Comparison of ENCODE assay signal across 8 cellular contexts in the genomic region with DNA sequence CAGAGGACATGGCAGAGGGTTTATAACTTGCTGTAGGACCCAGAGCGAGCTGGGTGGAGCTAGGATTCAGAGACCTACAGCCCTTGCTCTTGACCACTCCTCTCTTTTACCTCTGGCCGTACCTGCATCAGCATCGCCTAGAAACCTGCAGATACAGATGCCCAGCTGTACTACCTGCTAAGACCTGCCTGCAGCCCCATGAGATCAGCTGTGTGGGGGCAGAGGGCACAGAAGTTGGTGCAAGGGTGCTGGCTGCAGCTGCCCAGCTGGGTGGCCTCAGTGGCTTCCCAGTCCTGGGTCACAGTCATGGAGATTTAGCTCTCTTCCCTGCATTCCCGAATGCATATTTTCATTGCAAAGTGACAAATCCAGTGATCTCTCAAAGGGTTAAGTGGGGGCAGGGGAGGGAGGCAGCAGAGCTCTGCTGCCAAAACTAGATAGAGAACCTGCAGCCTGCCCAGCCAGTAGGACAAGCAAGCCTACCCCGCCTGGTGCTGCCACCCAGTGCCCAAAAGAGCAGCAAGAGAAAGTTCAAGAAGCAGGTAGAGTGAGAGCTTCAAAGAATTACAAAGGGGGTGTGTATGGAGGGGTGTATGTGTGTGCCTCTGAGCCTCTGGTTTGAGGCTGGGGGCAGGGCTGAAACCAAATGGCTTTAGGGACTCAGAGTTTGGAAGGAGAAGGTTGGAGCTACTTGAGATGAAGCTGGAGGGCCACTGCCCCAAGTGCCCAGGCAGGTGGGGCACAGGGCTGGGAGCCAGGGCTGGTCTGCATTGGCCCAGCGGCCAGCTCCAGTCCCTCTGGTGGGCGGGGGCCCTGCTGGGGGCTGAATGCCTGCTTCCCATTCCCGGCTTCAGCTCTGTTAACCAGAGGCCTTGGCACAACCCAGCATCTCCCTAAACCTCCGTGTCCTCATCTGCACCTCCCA. TPM values are rescaled to one million over a fixed set of nuclear protein-coding genes. Genes with fewer than 3 reads are reported as not detected.
DNase-seq lines count a peak whose midpoint lies in the region; FAIRE-seq and TF ChIP-seq lines count a peak whose summit lies in the region.

No MANE protein-coding gene starts in this region.

- FAIRE-seq in GM19239 (lab: Jason Lieb, UNC): no peak

- H3K4me3 ChIP-seq in dorsolateral prefrontal cortex: no peak overlapping the region

- peak in 44 of 56 donors; percentile 8 to 54 (median 32) for TF ChIP-seq CTCF in dorsolateral prefrontal cortex (IDR thresholded peaks at IDR 0.05 in 54 of 56, conservative IDR thresholded peaks at IDR 0.05 in 2 of 56; ENCODE audit: low read depth in 1 of 56, partially characterized antibody in 56 of 56)

- peak overlapping the region in 5 of 59 donors; percentile 22 to 86 (median 55) for H3K27ac ChIP-seq in dorsolateral prefrontal cortex

- DNase-seq in NCI-H82 (lab: John Stamatoyannopoulos, UW) (peak; percentile 11), NCI-H82 treated with DMSO at 0.1 percent for 48 hours (lab: John Stamatoyannopoulos, UW; ENCODE audit: unreplicated experiment) (no peak), NCI-H748 treated with DMSO at 0.1 percent for 48 hours (lab: John Stamatoyannopoulos, UW) (peak; percentile 15), dorsolateral prefrontal cortex (peak in 7 of 10 donors; percentile 38 to 74 (median 69)), renal cortical epithelial cell (ENCODE audit: low read depth) (peak; percentile 16), GM19239 (ENCODE audit: insufficient read length, low spot score) (no peak), germinal center (ENCODE audit: low spot score) (no peak), SKM-1 (lab: John Stamatoyannopoulos, UW; ENCODE audit: unreplicated experiment) (no peak)

- H3K27me3 ChIP-seq in dorsolateral prefrontal cortex: no peaks in the 10 kb centered on the region

- intact Hi-C loops in dorsolateral prefrontal cortex (cut with DNase I): loop anchor here in 1 of 2 donors (5.0 kb wide), 2 partner anchors 210 to 405 kb away; no protein-coding TSS in a partner anchor

RNA-seq across cellular contexts. Expression of a gene that starts 6.8 kb away (rescaled TPM):
- total RNA-seq in dorsolateral prefrontal cortex (10 to 100 TPM; 13.4 to 54.2 (median 37.1) TPM), renal cortical epithelial cell (2.3 and 2.9 TPM in 2 replicates)

Comparison
In these comparisons a context has a peak if more than half of its experiments do, and no peak if none do; other contexts are left out.
1. DNase-seq: peak in NCI-H82 (single experiment), NCI-H748 treated with DMSO at 0.1 percent for 48 hours (single experiment), dorsolateral prefrontal cortex (7 of 10) and renal cortical epithelial cell (single experiment); none in NCI-H82 treated with DMSO at 0.1 percent for 48 hours (single experiment), GM19239 (single experiment), germinal center (single experiment) and SKM-1 (single experiment).